In genomic region chr9:136944094-136944518, GRCh38 we compare ENCODE assay signal across 8 cellular contexts. TPM values are rescaled to one million over a fixed set of nuclear protein-coding genes. Genes with fewer than 3 reads are reported as not detected.
DNase-seq lines count a peak whose midpoint lies in the region; ATAC-seq, FAIRE-seq and TF ChIP-seq lines count a peak whose summit lies in the region.

No MANE protein-coding gene starts in this region.

- H3K27me3 ChIP-seq in GM12878 (replicated peaks in 1 of 2; ENCODE audit: control insufficient read depth in 2 of 2, insufficient read depth in 2 of 2, low read length in 1 of 2) = no peaks in the 10 kb centered on the region

- H3K79me2 ChIP-seq in GM12878 (ENCODE audit: control insufficient read depth, insufficient read depth, low read length) = peaks cover 19% of the 10 kb centered on the region

- WGBS in GM12878 (ENCODE audit: insufficient coverage, insufficient replicate concordance, low lambda C conversion rate, missing lambda C conversion rate) = under 1% methylated on average over 51 of the region's 55 CpGs

- POLR2A ChIA-PET in GM10248 (lab: Yijun Ruan, JAX) (interaction anchor here (0.5 to 0.7 kb wide), 4 partner anchors 48 to 241 kb away, joined by 3 to 4 read pairs (median 4); partner anchors contain the start of gene PAXX), GM12878 (lab: Charles Lee) (interaction anchor here (1.2 to 2.5 kb wide), 3 partner anchors 42 to 96 kb away, joined by 5 to 6 read pairs (median 5); partner anchors contain the start of gene TRAF2)

- H3K27ac ChIP-seq in KOPT-K1 (ENCODE audit: low read depth, low read length, poor library complexity, severe bottlenecking) (peak overlapping the region; percentile 85), GM12878 (ENCODE audit: control insufficient read depth, insufficient read depth) (peak overlapping the region; percentile 91)

- H3K9ac ChIP-seq in GM12878 (ENCODE audit: control insufficient read depth, insufficient read depth, low read length) = peak overlapping the region; percentile 85

- RAD21 ChIA-PET in GM12878 (lab: Charles Lee; ENCODE audit: unreplicated experiment) = interaction anchor here (1.2 kb wide), 1 partner anchor 46 kb away, joined by 5 read pairs; no protein-coding TSS in a partner anchor

- in situ Hi-C loops in GM12878 (cut with MboI) (no loop called here), G401 (cut with HindIII; ENCODE audit: low sequenced_read_pairs) (loop anchor here (25.0 kb wide), 2 partner anchors 93 to 218 kb away; partner anchors contain the start of genes ABCA2, FUT7, LRRC26 and NPDC1)

- no TSS peak for BruUV-seq in GM12878 (replicated peaks; lab: Mats Ljungman, UMichigan)

- SMC1A ChIA-PET in GM12878 (lab: Charles Lee; ENCODE audit: uncharacterized antibody, unreplicated experiment) = interaction anchor here (0.8 kb wide), 1 partner anchor 153 kb away, joined by 3 read pairs; the partner anchor contains the start of gene TMEM141

- no peak for TF ChIP-seq POLR2A in GM12878 (IDR thresholded peaks at IDR 0.05; ENCODE audit: low read depth, low read length)

- H4K20me1 ChIP-seq in GM12878 (ENCODE audit: control insufficient read depth, insufficient read depth) = no peaks in the 10 kb centered on the region

- no peak for FAIRE-seq in GM12878 (lab: Jason Lieb, UNC)

- ATAC-seq in GM21515 (IDR thresholded peaks at IDR 0.05; ENCODE audit: unreplicated experiment) (peak; percentile 35), GM12878 (peak; percentile 65)
- ATAC-seq in stimulated activated naive CD8-positive, alpha-beta T cell treated with anti-CD3 and anti-CD28 coated beads, Interleukin-15, Interleukin-2, amounts not matched to agents 100 U/mL and 50 U/mL, for 24 hours = peak; percentile 41

- TF ChIP-seq CTCF in GM10248 (IDR thresholded peaks at IDR 0.05; ENCODE audit: control extremely low read depth, extremely low read depth, low read depth, missing control alignments) (peak; percentile 16), GM12878 (IDR thresholded peaks at IDR 0.05 in 2 of 3, conservative IDR thresholded peaks at IDR 0.05 in 1 of 3; ENCODE audit: control insufficient read depth in 2 of 3, extremely low read depth in 1 of 3, insufficient read depth in 1 of 3, low read depth in 3 of 3, low read length in 3 of 3) (peak in 1 of 3 experiments; percentile 24; a peak in 1 of 6 replicates)

- no peak overlapping the region for H3K4me2 ChIP-seq in GM12878 (ENCODE audit: control insufficient read depth, insufficient read depth)

- peak; percentile 85 for DNase-seq in GM10248 (ENCODE audit: extremely low spot score)
- no peak for DNase-seq in GM12878 (ENCODE audit: low read depth, low spot score)
- DNase-seq in stimulated activated naive CD8-positive, alpha-beta T cell treated with anti-CD3 and anti-CD28 coated beads, Interleukin-15, Interleukin-2, amounts not matched to agents 100 U/mL and 50 U/mL, for 24 hours = peak; percentile 56
- no peak for DNase-seq in G401 (ENCODE audit: low spot score)
- DNase-seq in cerebellar cortex (ENCODE audit: low spot score) = no peak

- peaks cover 4% of the 10 kb centered on the region for H3K4me1 ChIP-seq in GM12878 (ENCODE audit: control insufficient read depth, insufficient read depth, low read length)

- no peak for TF ChIP-seq RAD21 in GM12878 (IDR thresholded peaks at IDR 0.05; ENCODE audit: insufficient read depth, low read depth, low read length)

- H3K36me3 ChIP-seq in KOPT-K1 (ENCODE audit: insufficient read depth, low read length) (peaks cover 36% of the 10 kb centered on the region; the same call in 1 of the 2 replicates), GM12878 (ENCODE audit: control insufficient read depth in 2 of 2, insufficient read depth in 2 of 2, low read length in 1 of 2) (peaks cover 0 to 26% of the 10 kb centered on the region in 2 experiments; a peak in 3 of 4 replicates)

- peak overlapping the region; percentile 6 for H2AFZ ChIP-seq in GM12878 (ENCODE audit: control insufficient read depth, low read depth, low read length)

- TF ChIP-seq EP300 in GM12878 (IDR thresholded peaks at IDR 0.05; ENCODE audit: borderline replicate concordance in 1 of 2, control insufficient read depth in 1 of 2, low read depth in 2 of 2, low read length in 2 of 2) = no peak

- H3K9me3 ChIP-seq in KOPT-K1 (ENCODE audit: insufficient read depth, low read length, poor library complexity, severe bottlenecking) (no peaks in the 10 kb centered on the region), GM12878 (replicated peaks; ENCODE audit: control insufficient read depth, insufficient read depth, low read length) (no peaks in the 10 kb centered on the region), iPS-18c (ENCODE audit: control insufficient read depth, insufficient read depth, low read length) (peaks cover 2% of the 10 kb centered on the region)

- CTCF ChIA-PET in GM10248 (lab: Yijun Ruan, JAX) (interaction anchor here (0.7 to 6.5 kb wide), 16 partner anchors 9 to 215 kb away, joined by 3 to 126 read pairs (median 4); partner anchors contain the start of genes FUT7, MAN1B1, PAXX and RABL6), GM12878 (lab: Yijun Ruan, JAX) (interaction anchor here (1.0 to 2.5 kb wide), 6 partner anchors 18 to 124 kb away, joined by 3 to 12 read pairs (median 4); partner anchors contain the start of genes AJM1 and TRAF2)

- intact Hi-C loops in GM12878 (cut with micrococcal nuclease; ENCODE audit: unreplicated experiment) = loop anchor here (1.0 to 10.0 kb wide), 3 partner anchors 47 to 149 kb away; partner anchors contain the start of genes CCDC183, MAMDC4 and TMEM141

- peak overlapping the region; percentile 98 for H3K4me3 ChIP-seq in GM12878
- H3K4me3 ChIP-seq in iPS-18c (ENCODE audit: insufficient read depth, low read depth, low read length) = peak overlapping the region; percentile 80

RNA-seq across cellular contexts. Expression of gene FBXW5, which starts 0.4 kb away (rescaled TPM):
- total RNA-seq in GM12878 (2013; cell fraction: nucleolus; rRNA removed) = 60.6 and 82.0 TPM in 2 replicates
- total RNA-seq in GM12878 (2014; rRNA removed) (84.3 and 97.3 TPM in 2 replicates), GM12878 (2014; rRNA removed; fragmentation: Illumina TruSeq; extraction: Trizol) (11.7 and 15.5 TPM in 2 replicates), GM12878 (2021) (70.4 and 73.0 TPM in 2 replicates)
- 15.5 TPM for polyA plus RNA-seq in GM12878 (2011; ENCODE audit: low read depth)
- polyA plus RNA-seq in GM12878 (2011; rRNA removed) (10.6 and 29.8 TPM in 2 replicates), GM12878 (2014; fragmentation: Illumina TruSeq; extraction: Trizol) (0.68 and 5.0 TPM in 2 replicates), GM12878 (2014; fragmentation: Nextera tagmentation; extraction: Ambion mirVana) (1 to 10 TPM in 1 of 2 experiments, under 1 TPM in 1; 0.21 to 1.4 TPM), GM12878 (2014; rRNA removed) (67.3 and 79.6 TPM in 2 replicates), GM12878 (2016; fragmentation: Nextera tagmentation; extraction: Ambion mirVana) (10 to 100 TPM; 59.2 to 63.4 TPM)
- polyA plus RNA-seq in GM12878 (2011; cell fraction: cytosol; rRNA removed) = 60.0 and 119 TPM in 2 replicates
- 295 and 360 TPM in 2 replicates for polyA plus RNA-seq in GM12878 (2011; cell fraction: nucleus; rRNA removed)
- 45.0 and 50.4 TPM in 2 replicates for polyA plus RNA-seq in GM12878 (2012)
- polyA minus RNA-seq in GM12878 (2011; rRNA and poly(A)+ RNA removed) = 42.2 and 81.4 TPM in 2 replicates
- 67.9 and 75.6 TPM in 2 replicates for polyA minus RNA-seq in GM12878 (2011; cell fraction: cytosol; rRNA and poly(A)+ RNA removed)
- 52.3 and 85.2 TPM in 2 replicates for polyA minus RNA-seq in GM12878 (2011; cell fraction: nucleus; rRNA and poly(A)+ RNA removed)
- 118 and 124 TPM in 2 replicates for total RNA-seq in G401 (2014; rRNA removed; shearing (Covaris generic))

RNA-seq across cellular contexts. Expression of gene C8G, which starts 0.9 kb away (rescaled TPM):
- not detected in 2 replicates for total RNA-seq in GM12878 (2013; cell fraction: nucleolus; rRNA removed)
- total RNA-seq in GM12878 (2014; rRNA removed) (not detected in 2 replicates), GM12878 (2014; rRNA removed; fragmentation: Illumina TruSeq; extraction: Trizol) (not detected in 2 replicates), GM12878 (2021) (0.64 and 0.69 TPM in 2 replicates)
- polyA plus RNA-seq in GM12878 (2011; ENCODE audit: low read depth) = not detected
- polyA plus RNA-seq in GM12878 (2011; rRNA removed) (not detected in 2 replicates), GM12878 (2014; fragmentation: Illumina TruSeq; extraction: Trizol) (not detected in 2 replicates), GM12878 (2014; fragmentation: Nextera tagmentation; extraction: Ambion mirVana) (not detected), GM12878 (2014; rRNA removed) (0.26 and 1.5 TPM in 2 replicates), GM12878 (2016; fragmentation: Nextera tagmentation; extraction: Ambion mirVana) (under 1 TPM in 1 of 2 experiments, not detected in 1; 0.50 TPM)
- polyA plus RNA-seq in GM12878 (2011; cell fraction: cytosol; rRNA removed) = 0.23 TPM in 1 of 2 replicates, not detected in the other
- polyA plus RNA-seq in GM12878 (2011; cell fraction: nucleus; rRNA removed) = 1.4 and 2.9 TPM in 2 replicates
- 1.4 TPM in 1 of 2 replicates, not detected in the other for polyA plus RNA-seq in GM12878 (2012)
- not detected in 2 replicates for polyA minus RNA-seq in GM12878 (2011; rRNA and poly(A)+ RNA removed)
- polyA minus RNA-seq in GM12878 (2011; cell fraction: cytosol; rRNA and poly(A)+ RNA removed) = not detected in 2 replicates
- 1.1 TPM in 1 of 2 replicates, not detected in the other for polyA minus RNA-seq in GM12878 (2011; cell fraction: nucleus; rRNA and poly(A)+ RNA removed)
- 0.92 TPM in 1 of 2 replicates, not detected in the other for total RNA-seq in G401 (2014; rRNA removed; shearing (Covaris generic))

RNA-seq across cellular contexts. Expression of gene LCN12, which starts 8.0 kb away (rescaled TPM):
- total RNA-seq in GM12878 (2013; cell fraction: nucleolus; rRNA removed) = 1.1 and 2.4 TPM in 2 replicates
- total RNA-seq in GM12878 (2014; rRNA removed) (0.40 TPM in 1 of 2 replicates, not detected in the other), GM12878 (2014; rRNA removed; fragmentation: Illumina TruSeq; extraction: Trizol) (not detected in 2 replicates), GM12878 (2021) (0.64 TPM in 1 of 2 replicates, not detected in the other)
- not detected for polyA plus RNA-seq in GM12878 (2011; ENCODE audit: low read depth)
- polyA plus RNA-seq in GM12878 (2011; rRNA removed) (0.20 and 0.48 TPM in 2 replicates), GM12878 (2014; fragmentation: Illumina TruSeq; extraction: Trizol) (0.25 TPM in 1 of 2 replicates, not detected in the other), GM12878 (2014; fragmentation: Nextera tagmentation; extraction: Ambion mirVana) (not detected), GM12878 (2014; rRNA removed) (0.06 and 0.41 TPM in 2 replicates), GM12878 (2016; fragmentation: Nextera tagmentation; extraction: Ambion mirVana) (under 1 TPM; 0.33 to 0.44 TPM)
- polyA plus RNA-seq in GM12878 (2011; cell fraction: cytosol; rRNA removed) = 0.07 and 0.42 TPM in 2 replicates
- polyA plus RNA-seq in GM12878 (2011; cell fraction: nucleus; rRNA removed) = 11.8 and 13.0 TPM in 2 replicates
- polyA plus RNA-seq in GM12878 (2012) = 0.72 and 0.74 TPM in 2 replicates
- polyA minus RNA-seq in GM12878 (2011; rRNA and poly(A)+ RNA removed) = 0.22 and 0.26 TPM in 2 replicates
- polyA minus RNA-seq in GM12878 (2011; cell fraction: cytosol; rRNA and poly(A)+ RNA removed) = not detected in 2 replicates
- polyA minus RNA-seq in GM12878 (2011; cell fraction: nucleus; rRNA and poly(A)+ RNA removed) = 1.2 and 2.8 TPM in 2 replicates
- not detected in 2 replicates for total RNA-seq in G401 (2014; rRNA removed; shearing (Covaris generic))

RNA-seq across cellular contexts. Expression of gene PTGDS, which starts 33.2 kb away (rescaled TPM):
- not detected in 2 replicates for total RNA-seq in GM12878 (2013; cell fraction: nucleolus; rRNA removed)
- total RNA-seq in GM12878 (2014; rRNA removed) (not detected in 2 replicates), GM12878 (2014; rRNA removed; fragmentation: Illumina TruSeq; extraction: Trizol) (not detected in 2 replicates), GM12878 (2021) (not detected in 2 replicates)
- polyA plus RNA-seq in GM12878 (2011; ENCODE audit: low read depth) = not detected
- polyA plus RNA-seq in GM12878 (2011; rRNA removed) (not detected in 2 replicates), GM12878 (2014; fragmentation: Illumina TruSeq; extraction: Trizol) (not detected in 2 replicates), GM12878 (2014; fragmentation: Nextera tagmentation; extraction: Ambion mirVana) (not detected), GM12878 (2014; rRNA removed) (not detected in 2 replicates), GM12878 (2016; fragmentation: Nextera tagmentation; extraction: Ambion mirVana) (not detected)
- not detected in 2 replicates for polyA plus RNA-seq in GM12878 (2011; cell fraction: cytosol; rRNA removed)
- not detected in 2 replicates for polyA plus RNA-seq in GM12878 (2011; cell fraction: nucleus; rRNA removed)
- polyA plus RNA-seq in GM12878 (2012) = not detected in 2 replicates
- not detected in 2 replicates for polyA minus RNA-seq in GM12878 (2011; rRNA and poly(A)+ RNA removed)
- polyA minus RNA-seq in GM12878 (2011; cell fraction: cytosol; rRNA and poly(A)+ RNA removed) = not detected in 2 replicates
- polyA minus RNA-seq in GM12878 (2011; cell fraction: nucleus; rRNA and poly(A)+ RNA removed) = not detected in 2 replicates
- 4.7 TPM in 1 of 2 replicates, not detected in the other for total RNA-seq in G401 (2014; rRNA removed; shearing (Covaris generic))

RNA-seq across cellular contexts. Expression of gene LCNL1, which starts 38.7 kb away (rescaled TPM):
- not detected in 2 replicates for total RNA-seq in GM12878 (2013; cell fraction: nucleolus; rRNA removed)
- total RNA-seq in GM12878 (2014; rRNA removed) (not detected in 2 replicates), GM12878 (2014; rRNA removed; fragmentation: Illumina TruSeq; extraction: Trizol) (not detected in 2 replicates), GM12878 (2021) (not detected in 2 replicates)
- not detected for polyA plus RNA-seq in GM12878 (2011; ENCODE audit: low read depth)
- polyA plus RNA-seq in GM12878 (2011; rRNA removed) (not detected in 2 replicates), GM12878 (2014; fragmentation: Illumina TruSeq; extraction: Trizol) (not detected in 2 replicates), GM12878 (2014; fragmentation: Nextera tagmentation; extraction: Ambion mirVana) (not detected), GM12878 (2014; rRNA removed) (not detected in 2 replicates), GM12878 (2016; fragmentation: Nextera tagmentation; extraction: Ambion mirVana) (not detected)
- not detected in 2 replicates for polyA plus RNA-seq in GM12878 (2011; cell fraction: cytosol; rRNA removed)
- polyA plus RNA-seq in GM12878 (2011; cell fraction: nucleus; rRNA removed) = not detected in 2 replicates
- polyA plus RNA-seq in GM12878 (2012) = not detected in 2 replicates
- not detected in 2 replicates for polyA minus RNA-seq in GM12878 (2011; rRNA and poly(A)+ RNA removed)
- polyA minus RNA-seq in GM12878 (2011; cell fraction: cytosol; rRNA and poly(A)+ RNA removed) = not detected in 2 replicates
- polyA minus RNA-seq in GM12878 (2011; cell fraction: nucleus; rRNA and poly(A)+ RNA removed) = not detected in 2 replicates
- total RNA-seq in G401 (2014; rRNA removed; shearing (Covaris generic)) = not detected in 2 replicates

Comparison
In these comparisons a context has a peak if more than half of its experiments do, and no peak if none do; other contexts are left out.
1. DNase-seq: peak in GM10248 (single experiment) and stimulated activated naive CD8-positive, alpha-beta T cell treated with anti-CD3 and anti-CD28 coated beads, Interleukin-15, Interleukin-2, amounts not matched to agents 100 U/mL and 50 U/mL, for 24 hours (single experiment); none in GM12878 (single experiment), G401 (single experiment) and cerebellar cortex (single experiment).
2. Peak in every context shown above with its lines, with median percentiles within 50 percentile points of each other: ATAC-seq.